Comparison of ENCODE assay signal across 8 cellular contexts in the genomic region with DNA sequence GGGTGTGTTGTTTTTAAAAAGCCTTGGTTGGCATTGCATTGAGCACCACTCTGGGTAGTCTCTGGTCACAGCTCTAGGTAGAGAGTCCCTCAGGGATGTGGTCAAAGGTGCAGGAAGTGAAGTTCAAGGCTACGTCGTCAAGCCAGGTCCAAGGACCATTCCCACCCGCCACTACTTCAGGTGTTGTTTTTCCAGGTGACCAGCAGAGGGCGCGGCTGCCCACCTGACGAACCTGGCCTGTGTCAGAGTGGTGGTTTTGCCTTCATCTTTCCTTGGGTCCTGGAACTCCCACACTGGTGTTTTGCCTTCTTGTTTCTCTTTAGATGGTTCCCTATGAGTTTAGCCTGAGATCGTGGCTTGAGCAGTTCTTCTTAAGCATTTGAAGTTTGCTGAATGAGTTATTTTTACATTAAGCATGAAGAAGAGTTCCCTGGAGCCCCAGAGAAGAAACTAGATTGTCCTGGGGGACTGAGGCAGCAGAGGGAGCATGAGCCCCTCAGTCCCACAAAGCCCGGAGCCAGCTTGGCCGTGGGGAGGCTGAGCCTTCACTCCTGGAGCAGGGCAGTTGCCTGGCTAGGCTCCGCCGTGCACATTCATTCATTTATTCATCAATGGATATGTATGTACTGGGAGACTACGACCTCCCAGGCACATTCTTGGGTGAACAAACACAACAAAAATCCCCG. TPM values are rescaled to one million over a fixed set of nuclear protein-coding genes. Genes with fewer than 3 reads are reported as not detected.
A peak's percentile ranks its signal among the peaks of the same experiment; 100 is the strongest.
DNase-seq lines count a peak whose midpoint lies in the region; ATAC-seq and TF ChIP-seq lines count a peak whose summit lies in the region.

No MANE protein-coding gene starts in this region.

- peaks cover 98% of the 10 kb centered on the region for H3K27me3 Mint-ChIP-seq in nephron (ENCODE audit: low read depth)

- H3K27ac Mint-ChIP-seq in nephron: no peak overlapping the region

- H3K4me1 Mint-ChIP-seq in nephron: no peaks in the 10 kb centered on the region

- H3K36me3 Mint-ChIP-seq in nephron (ENCODE audit: low read depth): no peaks in the 10 kb centered on the region

- no peak for DNase-seq in Right ventricle myocardium inferior (ENCODE audit: missing footprints)
- no peak for DNase-seq in cardiac septum (ENCODE audit: low spot score)
- DNase-seq in Jurkat, Clone E6-1 (ENCODE audit: low read depth, low spot score): peak; percentile 24
- DNase-seq in SJCRH30: peak; percentile 39 to 77
- peak; percentile 43 for DNase-seq in dermis blood vessel endothelial cell
- DNase-seq in NCI-H1694 (lab: John Stamatoyannopoulos, UW): no peak

- H3K36me3 ChIP-seq in SJCRH30: no peaks in the 10 kb centered on the region

- H3K4me1 ChIP-seq in SJCRH30: no peaks in the 10 kb centered on the region

- ATAC-seq in Right ventricle myocardium inferior: peak; percentile 47
- ATAC-seq in GM21515 (IDR thresholded peaks at IDR 0.05; ENCODE audit: unreplicated experiment): no peak

- TF ChIP-seq CTCF in nephron (IDR thresholded peaks at IDR 0.05; ENCODE audit: unreplicated experiment in 3 of 3): peak; percentile 70 to 78 (median 77)

- no peak overlapping the region for H3K4me3 Mint-ChIP-seq in nephron

- H3K27me3 ChIP-seq in SJCRH30: peaks cover 31% of the 10 kb centered on the region

- no peaks in the 10 kb centered on the region for H3K9me3 Mint-ChIP-seq in nephron

- H3K27ac ChIP-seq in SJCRH30: no peak overlapping the region

- no peak overlapping the region for H3K4me3 ChIP-seq in Jurkat, Clone E6-1 (ENCODE audit: low read length)
- no peak overlapping the region for H3K4me3 ChIP-seq in SJCRH30

- H3K9me3 ChIP-seq in SJCRH30 (replicated peaks): no peaks in the 10 kb centered on the region

- intact Hi-C loops in Right ventricle myocardium inferior (cut with DNase I) (loop anchor here (1.0 to 10.0 kb wide), 2 partner anchors 153 to 246 kb away; no protein-coding TSS in a partner anchor), cardiac septum (cut with DNase I) (loop anchor here (2.0 to 10.0 kb wide), 2 partner anchors 152 to 246 kb away; no protein-coding TSS in a partner anchor)

RNA-seq across cellular contexts. Expression of a gene that starts 5.6 kb away (rescaled TPM):
- total RNA-seq in Right ventricle myocardium inferior (9.9 TPM), cardiac septum (0.54 TPM), dermis blood vessel endothelial cell (0.51 and 1.3 TPM in 2 replicates)
- polyA plus RNA-seq in Jurkat, Clone E6-1 (2012; ENCODE audit: insufficient read depth, insufficient read length): 0.84 TPM
- not detected in 2 replicates for total RNA-seq in SJCRH30 (2014; rRNA removed; shearing (Covaris generic))

Comparison
In these comparisons a context has a peak if more than half of its experiments do, and no peak if none do; other contexts are left out.
1. DNase-seq: peak in Jurkat, Clone E6-1 (single experiment), SJCRH30 (2 of 2) and dermis blood vessel endothelial cell (single experiment); none in Right ventricle myocardium inferior (single experiment), cardiac septum (single experiment) and NCI-H1694 (single experiment).